16 cellular contexts compared by ENCODE assay signal in the genomic region with DNA sequence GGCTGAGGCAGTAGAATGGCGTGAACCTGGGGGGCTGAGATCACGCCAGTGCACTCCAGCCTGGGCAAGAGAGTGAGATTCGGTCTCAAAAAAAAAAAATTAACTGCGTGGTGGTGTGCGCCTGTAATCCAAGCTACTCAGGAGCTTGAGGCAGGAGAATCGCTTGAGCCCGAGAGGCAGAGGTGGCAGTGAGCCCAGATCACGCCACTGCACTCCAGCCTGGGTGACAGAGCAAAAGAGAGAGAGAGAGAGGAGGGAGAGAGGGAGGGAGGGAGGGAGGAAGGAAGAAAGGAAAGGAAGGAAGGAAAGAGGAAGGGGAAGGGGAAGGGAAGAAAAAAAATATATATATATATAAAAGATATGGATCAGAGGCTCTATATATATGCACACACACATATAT. TPM values are rescaled to one million over a fixed set of nuclear protein-coding genes. Genes with fewer than 3 reads are reported as not detected.
DNase-seq lines count a peak whose midpoint lies in the region; ATAC-seq and TF ChIP-seq lines count a peak whose summit lies in the region.
"Had no signal": no experiment of that assay in that cellular context is flagged by ENCODE, and none has a peak within 500 bp of the region (broad histone marks: within the 10 kb centered on the region; RNA-seq: fewer than 3 reads in every experiment).

No MANE protein-coding gene starts in this region.

- no peaks in the 10 kb centered on the region for H3K4me1 ChIP-seq in left ventricle myocardium inferior
- no peaks in the 10 kb centered on the region for H3K4me1 ChIP-seq in thyroid gland
- peaks cover 0 to 6% (median 2%) of the 10 kb centered on the region in 4 donors for H3K4me1 ChIP-seq in sigmoid colon
- H3K4me1 ChIP-seq: Caco-2 had no signal

- TF ChIP-seq EP300 in sigmoid colon (IDR thresholded peaks at IDR 0.05): no peak

- H3K27me3 ChIP-seq in left ventricle myocardium inferior (ENCODE audit: low read depth) (peaks cover 20% of the 10 kb centered on the region), thyroid gland (no peaks in the 10 kb centered on the region), sigmoid colon (peaks cover 0 to 32% (median 0%) of the 10 kb centered on the region in 3 donors)

- H3K4me3 ChIP-seq in left ventricle myocardium inferior (no peak overlapping the region), thyroid gland (replicated peaks in 1 of 3) (no peak overlapping the region), sigmoid colon (no peak overlapping the region)
- H3K4me3 ChIP-seq: A549 had no signal

- DNase-seq in NCI-H2029 (lab: John Stamatoyannopoulos, UW): peak; percentile 41
- no peak for DNase-seq in NCI-H2029 treated with DMSO at 0.1 percent for 48 hours (lab: John Stamatoyannopoulos, UW)
- no peak for DNase-seq in Right ventricle myocardium superior
- DNase-seq in left ventricle myocardium inferior: no peak
- peak; percentile 54 for DNase-seq in NCI-H1092 treated with DMSO at 0.1 percent for 48 hours (lab: John Stamatoyannopoulos, UW)
- DNase-seq in thyroid gland: peak; percentile 11 to 17
- no peak for DNase-seq in sigmoid colon
- DNase-seq: AML-193; Caco-2; CD4-positive, alpha-beta T cell; H9 had no signal

- 66 to 69% methylated on average over 8 of the region's 8 CpGs for WGBS in thyroid gland, 2 donors
- WGBS in sigmoid colon, 2 donors: 87 to 90% methylated on average over 8 of the region's 8 CpGs

- TF ChIP-seq CTCF in left ventricle myocardium inferior (IDR thresholded peaks at IDR 0.05; ENCODE audit: borderline replicate concordance) (no peak), thyroid gland (IDR thresholded peaks at IDR 0.05) (no peak), sigmoid colon (IDR thresholded peaks at IDR 0.05) (no peak)

- H3K9me3 ChIP-seq in left ventricle myocardium inferior (replicated peaks): no peaks in the 10 kb centered on the region
- no peaks in the 10 kb centered on the region for H3K9me3 ChIP-seq in thyroid gland
- no peaks in the 10 kb centered on the region for H3K9me3 ChIP-seq in sigmoid colon
- H3K9me3 ChIP-seq: A549, Caco-2 had no signal

- no peak overlapping the region for H3K27ac ChIP-seq in left ventricle myocardium inferior (replicated peaks)
- no peak overlapping the region for H3K27ac ChIP-seq in thyroid gland
- no peak overlapping the region for H3K27ac ChIP-seq in sigmoid colon
- H3K27ac ChIP-seq: 22Rv1, A549, C4-2B had no signal

- H3K36me3 ChIP-seq in left ventricle myocardium inferior (no peaks in the 10 kb centered on the region), thyroid gland (no peaks in the 10 kb centered on the region), sigmoid colon (no peaks in the 10 kb centered on the region)

- TF ChIP-seq POLR2A in thyroid gland (IDR thresholded peaks at IDR 0.05): no peak
- TF ChIP-seq POLR2A in sigmoid colon (IDR thresholded peaks at IDR 0.05): no peak

- intact Hi-C loops in Right ventricle myocardium superior (cut with DNase I) (no loop called here), left ventricle myocardium inferior (cut with micrococcal nuclease) (no loop called here), thyroid gland (cut with DNase I) (no loop called here), sigmoid colon (cut with DNase I) (no loop called here)

- ATAC-seq in Right ventricle myocardium superior (ENCODE audit: poor library complexity): peak; percentile 66
- ATAC-seq: A549 had no signal

RNA-seq across cellular contexts. Expression of gene TM4SF19, which starts 6.0 kb away (rescaled TPM):
- total RNA-seq in Right ventricle myocardium superior: 0.27 TPM
- total RNA-seq in left ventricle myocardium inferior: not detected
- under 1 TPM in 2 of 4 donors, not detected in 2; 0.59 to 0.94 TPM for total RNA-seq in thyroid gland
- total RNA-seq in sigmoid colon: not detected
- polyA plus RNA-seq in sigmoid colon: not detected
- total RNA-seq: Caco-2; CD4-positive, alpha-beta T cell; H1; H9 had no signal
- polyA plus RNA-seq: BJ, H1 had no signal

RNA-seq across cellular contexts. Expression of gene DYNLT2B, which starts 14.1 kb away (rescaled TPM):
- total RNA-seq in Right ventricle myocardium superior: 3.2 TPM
- 3.9 TPM for total RNA-seq in left ventricle myocardium inferior
- total RNA-seq in thyroid gland: 10 to 100 TPM in 3 of 4 donors, 1 to 10 TPM in 1; 4.6 to 16.8 (median 13.2) TPM
- total RNA-seq in sigmoid colon: 10 to 100 TPM in 2 of 4 donors, 1 to 10 TPM in 2; 6.8 to 17.8 (median 13.2) TPM
- polyA plus RNA-seq in sigmoid colon: 10 to 100 TPM in 2 of 3 donors, 1 to 10 TPM in 1; 3.9 to 14.4 (median 11.5) TPM

RNA-seq across cellular contexts. Expression of gene PCYT1A, which starts 44.6 kb away (rescaled TPM):
- 89.6 TPM for total RNA-seq in Right ventricle myocardium superior
- 93.6 TPM for total RNA-seq in left ventricle myocardium inferior
- 10 to 100 TPM; 59.5 to 80.4 (median 73.1) TPM for total RNA-seq in thyroid gland
- total RNA-seq in sigmoid colon: 10 to 100 TPM; 61.4 to 88.6 (median 72.4) TPM
- 10 to 100 TPM; 25.8 to 31.6 (median 29.6) TPM for polyA plus RNA-seq in sigmoid colon

Comparison
In these comparisons a context has a peak if more than half of its experiments do, and no peak if none do; other contexts are left out.
1. DNase-seq: peak in NCI-H2029 (single experiment), NCI-H1092 treated with DMSO at 0.1 percent for 48 hours (single experiment) and thyroid gland (2 of 2); none in NCI-H2029 treated with DMSO at 0.1 percent for 48 hours (single experiment), Right ventricle myocardium superior (single experiment), left ventricle myocardium inferior (single experiment) and sigmoid colon (single experiment).